Comparison of ENCODE assay signal across 24 cellular contexts in genomic region chr2:167928434-167928833, GRCh38.
"Had no signal": no experiment of that assay in that cellular context is flagged by ENCODE, and none has a peak within 500 bp of the region (broad histone marks: within the 10 kb centered on the region; RNA-seq: fewer than 3 reads in every experiment).

No MANE protein-coding gene starts in this region.

- H3K4me3 Mint-ChIP-seq: T-cell had no signal

- H3K27ac Mint-ChIP-seq: T-cell had no signal

- H3K9me2 ChIP-seq: SK-N-SH had no signal

- H3K27ac ChIP-seq: RWPE1 had no signal

- H3K4me2 ChIP-seq: SK-N-SH had no signal

- H3K9me3 ChIP-seq: SK-N-SH had no signal

- DNase-seq: IMR-90, Karpas-422, KG1, MM.1S, NCI-H1105, NCI-H1417, NCI-H1436 treated with DMSO at 0.1 percent for 48 hours, NCI-H1694, NCI-H187 treated with DMSO at 0.1 percent for 48 hours, NCI-H2029 treated with DMSO at 0.1 percent for 48 hours, NCI-H2107, NCI-H2227 treated with DMSO at 0.1 percent for 48 hours, NCI-H446, NCI-H510A, NCI-H526, NCI-H748 treated with DMSO at 0.1 percent for 48 hours, SHP77, SK-N-SH, SW 1271, T-cell had no signal

- H3K9me3 Mint-ChIP-seq: T-cell had no signal

- H3K9ac ChIP-seq: SK-N-SH had no signal

- H3K36me3 Mint-ChIP-seq: T-cell had no signal

- H3K4me1 Mint-ChIP-seq: T-cell had no signal

- FAIRE-seq: HepG2 had no signal

- ATAC-seq: HepG2, Panc1, PC-3, T-cell had no signal
